Comparison of ENCODE assay signal across 9 cellular contexts in genomic region chr20:33490934-33491656, GRCh38. TPM values are rescaled to one million over a fixed set of nuclear protein-coding genes. Genes with fewer than 3 reads are reported as not detected.
DNase-seq lines count a peak whose midpoint lies in the region; ATAC-seq, FAIRE-seq and TF ChIP-seq lines count a peak whose summit lies in the region.
"Had no signal": no experiment of that assay in that cellular context is flagged by ENCODE, and none has a peak within 500 bp of the region (broad histone marks: within the 10 kb centered on the region; RNA-seq: fewer than 3 reads in every experiment).

No MANE protein-coding gene starts in this region.

- H3K9me3 ChIP-seq in HUES48 (ENCODE audit: control insufficient read depth, insufficient read depth, low read length): no peaks in the 10 kb centered on the region
- H3K9me3 ChIP-seq in breast epithelium: no peaks in the 10 kb centered on the region
- H3K9me3 ChIP-seq in mucosa of rectum (ENCODE audit: control insufficient read depth in 2 of 2, low read length in 2 of 2): no peaks in the 10 kb centered on the region

- no peak overlapping the region for H3K9ac ChIP-seq in HUES48 (ENCODE audit: low read depth, low read length)
- peak overlapping the region; percentile 92 to 93 for H3K9ac ChIP-seq in mucosa of rectum (ENCODE audit: low read depth in 1 of 2, low read length in 2 of 2)

- H3K36me3 ChIP-seq in HUES48 (ENCODE audit: control insufficient read depth, insufficient read depth, low read length) (no peaks in the 10 kb centered on the region), breast epithelium (no peaks in the 10 kb centered on the region), mucosa of rectum (ENCODE audit: control insufficient read depth in 2 of 2, insufficient read depth in 2 of 2, low read length in 2 of 2) (no peaks in the 10 kb centered on the region)

- POLR2A ChIA-PET in AG04449 (lab: Yijun Ruan, JAX): interaction anchor here (0.7 to 1.7 kb wide), 2 partner anchors 10 to 76 kb away, joined by 3 to 5 read pairs; no protein-coding TSS in a partner anchor

- TF ChIP-seq CTCF in AG04449 (IDR thresholded peaks at IDR 0.05; ENCODE audit: insufficient read depth, low read length, missing control alignments): no peak
- TF ChIP-seq CTCF in breast epithelium (IDR thresholded peaks at IDR 0.05): no peak

- DNase-seq in AG04449 (ENCODE audit: low read depth, low spot score) (no peak), breast epithelium (ENCODE audit: low spot score in 2 of 2) (no peak), LoVo (ENCODE audit: low spot score) (no peak), HTR-8/SVneo (ENCODE audit: insufficient read length, low spot score) (no peak), NCI-H1694 (lab: John Stamatoyannopoulos, UW) (no peak)

- CTCF ChIA-PET in AG04449 (lab: Yijun Ruan, JAX): interaction anchor here (0.9 kb wide), 1 partner anchor 12 kb away, joined by 3 read pairs; no protein-coding TSS in a partner anchor

- H3K4me3 ChIP-seq in AG04449 (ENCODE audit: low read depth, low read length) (peak overlapping the region; percentile 73), HUES48 (ENCODE audit: low read depth, low read length) (peak overlapping the region; percentile 68), breast epithelium (peak overlapping the region; percentile 80 to 95 (median 89)), mucosa of rectum (ENCODE audit: low read length in 2 of 2) (peak overlapping the region; percentile 79 to 87)

- H3K27ac ChIP-seq in HUES48 (ENCODE audit: low read depth, low read length) (no peak overlapping the region), breast epithelium (peak overlapping the region in 1 of 2 donors; percentile 92), mucosa of rectum (ENCODE audit: low read depth in 2 of 2, low read length in 2 of 2) (peak overlapping the region; percentile 91 to 96)

- H3K4me1 ChIP-seq in HUES48 (ENCODE audit: control insufficient read depth, insufficient read depth, low read length): 0 out of 2 replicates have a peak, but pooled peaks cover 5% of the 10 kb centered on the region
- no peaks in the 10 kb centered on the region for H3K4me1 ChIP-seq in breast epithelium
- H3K4me1 ChIP-seq in mucosa of rectum (ENCODE audit: control insufficient read depth in 2 of 2, insufficient read depth in 2 of 2, low read length in 2 of 2): peaks cover 0 to 4% of the 10 kb centered on the region in 2 donors

- no peak for TF ChIP-seq POLR2A in breast epithelium (IDR thresholded peaks at IDR 0.05)

- intact Hi-C loops in breast epithelium (cut with DNase I; ENCODE audit: low total_unique reads): no loop called here

- no peak for FAIRE-seq in HTR-8/SVneo (lab: Jason Lieb, UNC)
- FAIRE-seq: frontal cortex had no signal

- no peaks in the 10 kb centered on the region for H3K27me3 ChIP-seq in HUES48 (ENCODE audit: control insufficient read depth, insufficient read depth, low read length)
- H3K27me3 ChIP-seq in breast epithelium: no peaks in the 10 kb centered on the region
- no peaks in the 10 kb centered on the region for H3K27me3 ChIP-seq in mucosa of rectum (ENCODE audit: control insufficient read depth in 2 of 2, insufficient read depth in 2 of 2, low read length in 2 of 2)

- no peak for ATAC-seq in GM18858 (IDR thresholded peaks at IDR 0.05; ENCODE audit: unreplicated experiment)

RNA-seq across cellular contexts. Expression of gene CBFA2T2, which starts 1.2 kb away (rescaled TPM):
- 10 to 100 TPM; 10.9 to 20.9 (median 17.0) TPM for total RNA-seq in breast epithelium

RNA-seq across cellular contexts. Expression of gene SNTA1, which starts 47.5 kb away (rescaled TPM):
- 100 to 1,000 TPM in 1 of 3 donors, 10 to 100 TPM in 2; 19.3 to 121 (median 21.1) TPM for total RNA-seq in breast epithelium
